In genomic region chr3:177357352-177358084, GRCh38 we compare ENCODE assay signal across 2 cellular contexts.
TF ChIP-seq lines count a peak whose summit lies in the region.

No MANE protein-coding gene starts in this region.

TF ChIP-seq in HEK293, 187 proteins besides CTCF, POLR2A, EP300 and RAD21 (continued from another document and continues in another):
- TF ChIP-seq ZNF174 (tag by site-specific recombination; IDR thresholded peaks at IDR 0.05) (no peak), ZNF501 (tag by site-specific recombination; IDR thresholded peaks at IDR 0.05) (no peak), ZNF558 (tag by site-specific recombination; IDR thresholded peaks at IDR 0.05) (no peak), EGR2 (tag by site-specific recombination; IDR thresholded peaks at IDR 0.05; ENCODE audit: low read depth) (no peak), ZFP3 (tag by site-specific recombination; IDR thresholded peaks at IDR 0.05; ENCODE audit: low read depth) (no peak), ZNF416 (tag by site-specific recombination; IDR thresholded peaks at IDR 0.05) (no peak), HOXD13 (CRISPR knock-in tag; IDR thresholded peaks at IDR 0.05; ENCODE audit: borderline replicate concordance) (no peak), PRDM10 (tag by site-specific recombination; IDR thresholded peaks at IDR 0.05) (no peak), ZNF76 (tag by site-specific recombination; IDR thresholded peaks at IDR 0.05; ENCODE audit: borderline replicate concordance, low read depth) (no peak), ZBTB48 (tag by site-specific recombination; IDR thresholded peaks at IDR 0.05) (no peak), ZNF776 (tag by site-specific recombination; IDR thresholded peaks at IDR 0.05; ENCODE audit: borderline replicate concordance) (no peak), ZNF600 (tag by site-specific recombination; IDR thresholded peaks at IDR 0.05) (peak; percentile 56; the same call in 1 of the 2 replicates), ZNF341 (tag by site-specific recombination; IDR thresholded peaks at IDR 0.05; ENCODE audit: low read depth) (peak; percentile 31), ZNF248 (tag by site-specific recombination; IDR thresholded peaks at IDR 0.05) (no peak), ZNF155 (tag by site-specific recombination; IDR thresholded peaks at IDR 0.05) (no peak), ZNF596 (tag by site-specific recombination; IDR thresholded peaks at IDR 0.05) (no peak), ZNF768 (tag by site-specific recombination; IDR thresholded peaks at IDR 0.05) (no peak), ZNF654 (tag by site-specific recombination; IDR thresholded peaks at IDR 0.05; ENCODE audit: low read depth) (no peak), ZNF23 (tag by site-specific recombination; IDR thresholded peaks at IDR 0.05; ENCODE audit: borderline replicate concordance) (no peak), ZNF366 (tag by site-specific recombination; conservative IDR thresholded peaks at IDR 0.05) (no peak), ZNF350 (tag by site-specific recombination; IDR thresholded peaks at IDR 0.05) (no peak)
- TF ChIP-seq, protein P1, sequence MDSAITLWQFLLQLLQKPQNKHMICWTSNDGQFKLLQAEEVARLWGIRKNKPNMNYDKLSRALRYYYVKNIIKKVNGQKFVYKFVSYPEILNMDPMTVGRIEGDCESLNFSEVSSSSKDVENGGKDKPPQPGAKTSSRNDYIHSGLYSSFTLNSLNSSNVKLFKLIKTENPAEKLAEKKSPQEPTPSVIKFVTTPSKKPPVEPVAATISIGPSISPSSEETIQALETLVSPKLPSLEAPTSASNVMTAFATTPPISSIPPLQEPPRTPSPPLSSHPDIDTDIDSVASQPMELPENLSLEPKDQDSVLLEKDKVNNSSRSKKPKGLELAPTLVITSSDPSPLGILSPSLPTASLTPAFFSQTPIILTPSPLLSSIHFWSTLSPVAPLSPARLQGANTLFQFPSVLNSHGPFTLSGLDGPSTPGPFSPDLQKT (IDR thresholded peaks at IDR 0.05; ENCODE audit: borderline replicate concordance, low read depth, low read length) = no peak
- TF ChIP-seq, protein P2, sequence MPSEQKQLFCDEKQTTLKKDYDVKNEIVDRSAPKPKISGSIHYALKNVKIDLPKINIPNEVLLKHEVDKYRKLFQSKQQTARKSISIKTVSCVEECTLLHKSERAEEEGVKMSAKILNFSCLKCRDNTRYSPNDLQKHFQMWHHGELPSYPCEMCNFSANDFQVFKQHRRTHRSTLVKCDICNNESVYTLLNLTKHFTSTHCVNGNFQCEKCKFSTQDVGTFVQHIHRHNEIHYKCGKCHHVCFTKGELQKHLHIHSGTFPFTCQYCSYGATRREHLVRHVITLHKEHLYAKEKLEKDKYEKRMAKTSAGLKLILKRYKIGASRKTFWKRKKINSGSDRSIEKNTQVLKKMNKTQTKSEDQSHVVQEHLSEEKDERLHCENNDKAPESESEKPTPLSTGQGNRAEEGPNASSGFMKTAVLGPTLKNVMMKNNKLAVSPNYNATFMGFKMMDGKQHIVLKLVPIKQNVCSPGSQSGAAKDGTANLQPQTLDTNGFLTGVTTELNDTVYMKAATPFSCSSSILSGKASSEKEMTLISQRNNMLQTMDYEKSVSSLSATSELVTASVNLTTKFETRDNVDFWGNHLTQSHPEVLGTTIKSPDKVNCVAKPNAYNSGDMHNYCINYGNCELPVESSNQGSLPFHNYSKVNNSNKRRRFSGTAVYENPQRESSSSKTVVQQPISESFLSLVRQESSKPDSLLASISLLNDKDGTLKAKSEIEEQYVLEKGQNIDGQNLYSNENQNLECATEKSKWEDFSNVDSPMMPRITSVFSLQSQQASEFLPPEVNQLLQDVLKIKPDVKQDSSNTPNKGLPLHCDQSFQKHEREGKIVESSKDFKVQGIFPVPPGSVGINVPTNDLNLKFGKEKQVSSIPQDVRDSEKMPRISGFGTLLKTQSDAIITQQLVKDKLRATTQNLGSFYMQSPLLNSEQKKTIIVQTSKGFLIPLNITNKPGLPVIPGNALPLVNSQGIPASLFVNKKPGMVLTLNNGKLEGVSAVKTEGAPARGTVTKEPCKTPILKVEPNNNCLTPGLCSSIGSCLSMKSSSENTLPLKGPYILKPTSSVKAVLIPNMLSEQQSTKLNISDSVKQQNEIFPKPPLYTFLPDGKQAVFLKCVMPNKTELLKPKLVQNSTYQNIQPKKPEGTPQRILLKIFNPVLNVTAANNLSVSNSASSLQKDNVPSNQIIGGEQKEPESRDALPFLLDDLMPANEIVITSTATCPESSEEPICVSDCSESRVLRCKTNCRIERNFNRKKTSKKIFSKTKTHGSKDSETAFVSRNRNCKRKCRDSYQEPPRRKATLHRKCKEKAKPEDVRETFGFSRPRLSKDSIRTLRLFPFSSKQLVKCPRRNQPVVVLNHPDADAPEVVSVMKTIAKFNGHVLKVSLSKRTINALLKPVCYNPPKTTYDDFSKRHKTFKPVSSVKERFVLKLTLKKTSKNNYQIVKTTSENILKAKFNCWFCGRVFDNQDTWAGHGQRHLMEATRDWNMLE (tag by site-specific recombination; conservative IDR thresholded peaks at IDR 0.05; ENCODE audit: low read depth) = no peak

TF ChIP-seq in K562, 482 proteins besides CTCF, POLR2A, EP300 and RAD21 (continued from another document and continues in another):
- TF ChIP-seq JUNB (CRISPR knock-in tag; conservative IDR thresholded peaks at IDR 0.05) = peak; percentile 34; the same call in 1 of the 2 replicates
- peak; percentile 55; the same call in 1 of the 2 replicates for TF ChIP-seq ELF1 (tag; IDR thresholded peaks at IDR 0.05)
- peak; percentile 9; the same call in 1 of the 2 replicates for TF ChIP-seq PKNOX1 (IDR thresholded peaks at IDR 0.05)
- TF ChIP-seq MLLT1 (IDR thresholded peaks at IDR 0.05) = peak; percentile 17 to 61; a peak in 1 of 4 replicates
- TF ChIP-seq U2AF2 (optimal IDR thresholded peaks at IDR 0.05; ENCODE audit: low read depth, low read length) = no peak
- TF ChIP-seq PCBP2 (IDR thresholded peaks at IDR 0.05; ENCODE audit: low read depth, low read length, poor library complexity, severe bottlenecking) = no peak
- TF ChIP-seq, protein P3, sequence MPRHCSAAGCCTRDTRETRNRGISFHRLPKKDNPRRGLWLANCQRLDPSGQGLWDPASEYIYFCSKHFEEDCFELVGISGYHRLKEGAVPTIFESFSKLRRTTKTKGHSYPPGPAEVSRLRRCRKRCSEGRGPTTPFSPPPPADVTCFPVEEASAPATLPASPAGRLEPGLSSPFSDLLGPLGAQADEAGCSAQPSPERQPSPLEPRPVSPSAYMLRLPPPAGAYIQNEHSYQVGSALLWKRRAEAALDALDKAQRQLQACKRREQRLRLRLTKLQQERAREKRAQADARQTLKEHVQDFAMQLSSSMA (CRISPR knock-in tag; IDR thresholded peaks at IDR 0.05) = no peak
- TF ChIP-seq THRAP3 (IDR thresholded peaks at IDR 0.05; ENCODE audit: borderline replicate concordance) = no peak
- TF ChIP-seq, protein P4, sequence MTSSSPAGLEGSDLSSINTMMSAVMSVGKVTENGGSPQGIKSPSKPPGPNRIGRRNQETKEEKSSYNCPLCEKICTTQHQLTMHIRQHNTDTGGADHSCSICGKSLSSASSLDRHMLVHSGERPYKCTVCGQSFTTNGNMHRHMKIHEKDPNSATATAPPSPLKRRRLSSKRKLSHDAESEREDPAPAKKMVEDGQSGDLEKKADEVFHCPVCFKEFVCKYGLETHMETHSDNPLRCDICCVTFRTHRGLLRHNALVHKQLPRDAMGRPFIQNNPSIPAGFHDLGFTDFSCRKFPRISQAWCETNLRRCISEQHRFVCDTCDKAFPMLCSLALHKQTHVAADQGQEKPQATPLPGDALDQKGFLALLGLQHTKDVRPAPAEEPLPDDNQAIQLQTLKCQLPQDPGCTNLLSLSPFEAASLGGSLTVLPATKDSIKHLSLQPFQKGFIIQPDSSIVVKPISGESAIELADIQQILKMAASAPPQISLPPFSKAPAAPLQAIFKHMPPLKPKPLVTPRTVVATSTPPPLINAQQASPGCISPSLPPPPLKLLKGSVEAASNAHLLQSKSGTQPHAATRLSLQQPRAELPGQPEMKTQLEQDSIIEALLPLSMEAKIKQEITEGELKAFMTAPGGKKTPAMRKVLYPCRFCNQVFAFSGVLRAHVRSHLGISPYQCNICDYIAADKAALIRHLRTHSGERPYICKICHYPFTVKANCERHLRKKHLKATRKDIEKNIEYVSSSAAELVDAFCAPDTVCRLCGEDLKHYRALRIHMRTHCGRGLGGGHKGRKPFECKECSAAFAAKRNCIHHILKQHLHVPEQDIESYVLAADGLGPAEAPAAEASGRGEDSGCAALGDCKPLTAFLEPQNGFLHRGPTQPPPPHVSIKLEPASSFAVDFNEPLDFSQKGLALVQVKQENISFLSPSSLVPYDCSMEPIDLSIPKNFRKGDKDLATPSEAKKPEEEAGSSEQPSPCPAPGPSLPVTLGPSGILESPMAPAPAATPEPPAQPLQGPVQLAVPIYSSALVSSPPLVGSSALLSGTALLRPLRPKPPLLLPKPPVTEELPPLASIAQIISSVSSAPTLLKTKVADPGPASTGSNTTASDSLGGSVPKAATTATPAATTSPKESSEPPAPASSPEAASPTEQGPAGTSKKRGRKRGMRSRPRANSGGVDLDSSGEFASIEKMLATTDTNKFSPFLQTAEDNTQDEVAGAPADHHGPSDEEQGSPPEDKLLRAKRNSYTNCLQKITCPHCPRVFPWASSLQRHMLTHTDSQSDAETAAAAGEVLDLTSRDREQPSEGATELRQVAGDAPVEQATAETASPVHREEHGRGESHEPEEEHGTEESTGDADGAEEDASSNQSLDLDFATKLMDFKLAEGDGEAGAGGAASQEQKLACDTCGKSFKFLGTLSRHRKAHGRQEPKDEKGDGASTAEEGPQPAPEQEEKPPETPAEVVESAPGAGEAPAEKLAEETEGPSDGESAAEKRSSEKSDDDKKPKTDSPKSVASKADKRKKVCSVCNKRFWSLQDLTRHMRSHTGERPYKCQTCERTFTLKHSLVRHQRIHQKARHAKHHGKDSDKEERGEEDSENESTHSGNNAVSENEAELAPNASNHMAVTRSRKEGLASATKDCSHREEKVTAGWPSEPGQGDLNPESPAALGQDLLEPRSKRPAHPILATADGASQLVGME (CRISPR knock-in tag; IDR thresholded peaks at IDR 0.05) = no peak
- TF ChIP-seq MAZ (CRISPR knock-in tag; conservative IDR thresholded peaks at IDR 0.05 in 1 of 2, IDR thresholded peaks at IDR 0.05 in 1 of 2) = peak; percentile 11 to 53; a peak in 2 of 4 replicates
- no peak for TF ChIP-seq HDAC6 (IDR thresholded peaks at IDR 0.05; ENCODE audit: low read depth, low read length)
- TF ChIP-seq, protein P5, sequence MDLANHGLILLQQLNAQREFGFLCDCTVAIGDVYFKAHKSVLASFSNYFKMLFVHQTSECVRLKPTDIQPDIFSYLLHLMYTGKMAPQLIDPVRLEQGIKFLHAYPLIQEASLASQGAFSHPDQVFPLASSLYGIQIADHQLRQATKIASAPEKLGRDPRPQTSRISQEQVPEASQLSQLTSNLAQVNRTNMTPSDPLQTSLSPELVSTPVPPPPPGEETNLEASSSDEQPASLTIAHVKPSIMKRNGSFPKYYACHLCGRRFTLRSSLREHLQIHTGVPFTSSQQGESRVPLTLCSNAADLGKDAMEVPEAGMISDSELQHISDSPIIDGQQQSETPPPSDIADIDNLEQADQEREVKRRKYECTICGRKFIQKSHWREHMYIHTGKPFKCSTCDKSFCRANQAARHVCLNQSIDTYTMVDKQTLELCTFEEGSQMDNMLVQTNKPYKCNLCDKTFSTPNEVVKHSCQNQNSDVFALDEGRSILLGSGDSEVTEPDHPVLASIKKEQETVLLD (IDR thresholded peaks at IDR 0.05) = peak; percentile 81; the same call in 1 of the 2 replicates
- no peak for TF ChIP-seq NFYB (IDR thresholded peaks at IDR 0.05; ENCODE audit: extremely low read depth, insufficient read length)
- no peak for TF ChIP-seq CEBPG (CRISPR knock-in tag; IDR thresholded peaks at IDR 0.05)
- TF ChIP-seq CEBPG (tag; conservative IDR thresholded peaks at IDR 0.05 in 1 of 2, IDR thresholded peaks at IDR 0.05 in 1 of 2) = no peak
- no peak for TF ChIP-seq NCOA4 (IDR thresholded peaks at IDR 0.05; ENCODE audit: partially characterized antibody)
- TF ChIP-seq ZNF197 (CRISPR knock-in tag; IDR thresholded peaks at IDR 0.05; ENCODE audit: low read depth) = no peak
- TF ChIP-seq MAFF (IDR thresholded peaks at IDR 0.05; ENCODE audit: low read length) = peak; percentile 31; the same call in 1 of the 2 replicates
- TF ChIP-seq ZNF253 (CRISPR knock-in tag; conservative IDR thresholded peaks at IDR 0.05) = no peak
- TF ChIP-seq ZNF592 (IDR thresholded peaks at IDR 0.05) = peak; percentile 91
